ENCODE assay signal across 8 cellular contexts in genomic region chr5:91928751-91929521, GRCh38.
A peak's percentile ranks its signal among the peaks of the same experiment; 100 is the strongest.
DNase-seq lines count a peak whose midpoint lies in the region; ATAC-seq and FAIRE-seq lines count a peak whose summit lies in the region.

No MANE protein-coding gene starts in this region.

- no peaks in the 10 kb centered on the region for H3K27me3 Mint-ChIP-seq in stimulated activated naive B cell treated with anti-CD40 and anti-IgM and Interleukin-4, amounts not matched to agents 10 μg/mL and 1 μg/mL and 100 μg/mL, for 72 hours

- H3K27ac Mint-ChIP-seq in stimulated activated naive B cell treated with anti-CD40 and anti-IgM and Interleukin-4, amounts not matched to agents 10 μg/mL and 1 μg/mL and 100 μg/mL, for 72 hours = no peak overlapping the region

- no peaks in the 10 kb centered on the region for H3K9me3 Mint-ChIP-seq in stimulated activated naive B cell treated with anti-CD40 and anti-IgM and Interleukin-4, amounts not matched to agents 10 μg/mL and 1 μg/mL and 100 μg/mL, for 72 hours

- ATAC-seq in HG03159 (IDR thresholded peaks at IDR 0.05; ENCODE audit: unreplicated experiment) (peak; percentile 55), HG03025 (IDR thresholded peaks at IDR 0.05; ENCODE audit: low FRiP score, unreplicated experiment) (no peak)
- no peak for ATAC-seq in stimulated activated naive B cell treated with anti-CD40 and anti-IgM and Interleukin-4, amounts not matched to agents 10 μg/mL and 1 μg/mL and 100 μg/mL, for 72 hours (replicated peaks)

- FAIRE-seq in G401.6 (lab: Jason Lieb, UNC) = peak; percentile 99

- no peak overlapping the region for H3K4me3 Mint-ChIP-seq in stimulated activated naive B cell treated with anti-CD40 and anti-IgM and Interleukin-4, amounts not matched to agents 10 μg/mL and 1 μg/mL and 100 μg/mL, for 72 hours

- no peaks in the 10 kb centered on the region for H3K36me3 Mint-ChIP-seq in stimulated activated naive B cell treated with anti-CD40 and anti-IgM and Interleukin-4, amounts not matched to agents 10 μg/mL and 1 μg/mL and 100 μg/mL, for 72 hours

- peak; percentile 24 to 36 for DNase-seq in SHP77 (lab: John Stamatoyannopoulos, UW)
- DNase-seq in hepatic stellate cell (ENCODE audit: low spot score) = peak; percentile 11
- no peak for DNase-seq in stimulated activated CD4-positive, alpha-beta T cell treated with anti-CD3 and anti-CD28 coated beads, Interleukin-15, amount 100 ng/mL, for 24 hours
- no peak for DNase-seq in stimulated activated naive B cell treated with anti-CD40 and anti-IgM and Interleukin-4, amounts not matched to agents 10 μg/mL and 1 μg/mL and 100 μg/mL, for 72 hours
- no peak for DNase-seq in activated CD4-positive, alpha-beta T cell treated with anti-CD3 and anti-CD28 coated beads for 1 hour

- no peaks in the 10 kb centered on the region for H3K4me1 Mint-ChIP-seq in stimulated activated naive B cell treated with anti-CD40 and anti-IgM and Interleukin-4, amounts not matched to agents 10 μg/mL and 1 μg/mL and 100 μg/mL, for 72 hours

Comparison
In these comparisons a context has a peak if more than half of its experiments do, and no peak if none do; other contexts are left out.
1. DNase-seq: peak in SHP77 (2 of 2) and hepatic stellate cell (single experiment); none in stimulated activated CD4-positive, alpha-beta T cell treated with anti-CD3 and anti-CD28 coated beads, Interleukin-15, amount 100 ng/mL, for 24 hours (single experiment), stimulated activated naive B cell treated with anti-CD40 and anti-IgM and Interleukin-4, amounts not matched to agents 10 μg/mL and 1 μg/mL and 100 μg/mL, for 72 hours (single experiment) and activated CD4-positive, alpha-beta T cell treated with anti-CD3 and anti-CD28 coated beads for 1 hour (single experiment).